10 cellular contexts compared by ENCODE assay signal in the genomic region with DNA sequence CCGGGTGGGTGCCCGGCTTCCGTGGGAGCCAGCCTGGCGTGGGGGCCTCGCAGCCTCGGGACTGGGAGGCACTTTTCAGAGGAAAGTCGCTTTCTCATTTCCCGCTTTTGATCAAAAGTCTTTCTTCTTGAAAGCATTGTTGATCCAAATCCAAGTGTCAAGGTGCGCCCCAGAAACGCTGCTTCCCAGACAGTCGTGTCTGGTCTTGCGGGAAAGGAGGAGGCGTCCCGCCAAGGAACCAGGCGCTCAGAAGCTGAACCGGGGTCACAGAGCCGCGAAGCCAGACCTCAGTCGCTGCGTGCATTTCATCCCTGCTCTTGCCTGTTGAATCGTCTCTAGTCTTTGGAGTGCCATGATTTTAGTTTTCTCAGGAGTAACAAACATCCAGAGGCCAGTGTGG. TPM values are rescaled to one million over a fixed set of nuclear protein-coding genes. Genes with fewer than 3 reads are reported as not detected.
DNase-seq lines count a peak whose midpoint lies in the region; ATAC-seq and TF ChIP-seq lines count a peak whose summit lies in the region.
"Had no signal": no experiment of that assay in that cellular context is flagged by ENCODE, and none has a peak within 500 bp of the region (broad histone marks: within the 10 kb centered on the region; RNA-seq: fewer than 3 reads in every experiment).

No MANE protein-coding gene starts in this region.

- H3K4me1 Mint-ChIP-seq in stimulated activated naive CD8-positive, alpha-beta T cell treated with anti-CD3 and anti-CD28 coated beads, Interleukin-15, Interleukin-2, amounts not matched to agents 100 ng/mL and 50 ng/mL, for 24 hours (ENCODE audit: low read depth): peaks cover 28% of the 10 kb centered on the region
- H3K4me1 Mint-ChIP-seq in mesothelial cell of epicardium: peaks cover 26% of the 10 kb centered on the region

- H3K4me3 Mint-ChIP-seq in stimulated activated naive CD8-positive, alpha-beta T cell treated with anti-CD3 and anti-CD28 coated beads, Interleukin-15, Interleukin-2, amounts not matched to agents 100 ng/mL and 50 ng/mL, for 24 hours: peak overlapping the region; percentile 72
- H3K4me3 Mint-ChIP-seq in mesothelial cell of epicardium: peak overlapping the region; percentile 55

- peaks cover 15% of the 10 kb centered on the region for H3K36me3 Mint-ChIP-seq in stimulated activated naive CD8-positive, alpha-beta T cell treated with anti-CD3 and anti-CD28 coated beads, Interleukin-15, Interleukin-2, amounts not matched to agents 100 ng/mL and 50 ng/mL, for 24 hours (ENCODE audit: low read depth)
- peaks cover 16% of the 10 kb centered on the region for H3K36me3 Mint-ChIP-seq in mesothelial cell of epicardium

- H3K27me3 ChIP-seq in vagina: no peaks in the 10 kb centered on the region

- peak overlapping the region; percentile 3 to 92 for H3K4me3 ChIP-seq in cardiac fibroblast (replicated peaks in 1 of 2; ENCODE audit: low read depth in 2 of 2, low read length in 2 of 2)
- peak overlapping the region; percentile 87 to 97 for H3K4me3 ChIP-seq in vagina

- ATAC-seq in stimulated activated naive CD8-positive, alpha-beta T cell treated with anti-CD3 and anti-CD28 coated beads, Interleukin-15, Interleukin-2, amounts not matched to agents 100 U/mL and 50 U/mL, for 24 hours: no peak
- no peak for ATAC-seq in GM19463 (IDR thresholded peaks at IDR 0.05; ENCODE audit: unreplicated experiment)

- no peaks in the 10 kb centered on the region for H3K27me3 Mint-ChIP-seq in stimulated activated naive CD8-positive, alpha-beta T cell treated with anti-CD3 and anti-CD28 coated beads, Interleukin-15, Interleukin-2, amounts not matched to agents 100 ng/mL and 50 ng/mL, for 24 hours
- H3K27me3 Mint-ChIP-seq in mesothelial cell of epicardium (ENCODE audit: low read depth): peaks cover 41% of the 10 kb centered on the region

- TF ChIP-seq CTCF in cardiac fibroblast (IDR thresholded peaks at IDR 0.05; ENCODE audit: low read depth, low read length) (no peak), mesothelial cell of epicardium (IDR thresholded peaks at IDR 0.05; ENCODE audit: unreplicated experiment) (no peak), vagina (IDR thresholded peaks at IDR 0.05) (no peak)

- DNase-seq in stimulated activated naive CD8-positive, alpha-beta T cell treated with anti-CD3 and anti-CD28 coated beads, Interleukin-15, Interleukin-2, amounts not matched to agents 100 U/mL and 50 U/mL, for 24 hours: no peak
- DNase-seq in cardiac fibroblast (ENCODE audit: low read depth in 2 of 2) (no peak), mesothelial cell of epicardium (ENCODE audit: low spot score in 2 of 2, unreplicated experiment in 2 of 2) (no peak), vagina (ENCODE audit: extremely low spot score in 2 of 2) (no peak), nucleus accumbens (lab: John Stamatoyannopoulos, UW) (no peak)
- DNase-seq in stimulated activated CD4-positive, alpha-beta T cell treated with anti-CD3 and anti-CD28 coated beads, Interleukin-2, amount 100 ng/mL, for 48 hours: no peak
- DNase-seq: amniotic stem cell, GF-D8 had no signal

- TF ChIP-seq POLR2A in vagina (IDR thresholded peaks at IDR 0.05): no peak

- H3K4me1 ChIP-seq in vagina: peaks cover 45% of the 10 kb centered on the region

- peak overlapping the region; percentile 85 for H3K27ac ChIP-seq in vagina

- no peaks in the 10 kb centered on the region for H3K36me3 ChIP-seq in vagina

- H3K27ac Mint-ChIP-seq in stimulated activated naive CD8-positive, alpha-beta T cell treated with anti-CD3 and anti-CD28 coated beads, Interleukin-15, Interleukin-2, amounts not matched to agents 100 ng/mL and 50 ng/mL, for 24 hours: peak overlapping the region; percentile 61
- H3K27ac Mint-ChIP-seq in mesothelial cell of epicardium: no peak overlapping the region

- H3K9me3 Mint-ChIP-seq in stimulated activated naive CD8-positive, alpha-beta T cell treated with anti-CD3 and anti-CD28 coated beads, Interleukin-15, Interleukin-2, amounts not matched to agents 100 ng/mL and 50 ng/mL, for 24 hours: no peaks in the 10 kb centered on the region
- H3K9me3 Mint-ChIP-seq in mesothelial cell of epicardium: peaks cover 25% of the 10 kb centered on the region

- H3K9me3 ChIP-seq in vagina: no peaks in the 10 kb centered on the region

- intact Hi-C loops in vagina (cut with DNase I): no loop called here

RNA-seq across cellular contexts. Expression of gene BNIP3, which starts 1.1 kb away (rescaled TPM):
- 50.8 to 57.2 TPM (median 53.0 TPM) in 3 replicates for total RNA-seq in mesothelial cell of epicardium
- total RNA-seq in vagina: 40.8 TPM
